8 cellular contexts compared by ENCODE assay signal in genomic region chr5:43312076-43312620, GRCh38. TPM values are rescaled to one million over a fixed set of nuclear protein-coding genes. Genes with fewer than 3 reads are reported as not detected.
A peak's percentile ranks its signal among the peaks of the same experiment; 100 is the strongest.
DNase-seq lines count a peak whose midpoint lies in the region; ATAC-seq, FAIRE-seq and TF ChIP-seq lines count a peak whose summit lies in the region.

No MANE protein-coding gene starts in this region.

- H3K9me3 ChIP-seq in DND-41 (ENCODE audit: insufficient read depth, low read length, severe bottlenecking) (no peaks in the 10 kb centered on the region), pancreas (no peaks in the 10 kb centered on the region)

- peaks cover 4% of the 10 kb centered on the region for H3K9me3 Mint-ChIP-seq in endothelial cell (ENCODE audit: unreplicated experiment)

- H3K4me1 ChIP-seq in DND-41 (ENCODE audit: insufficient read depth, low read length) (peaks cover 68% of the 10 kb centered on the region), pancreas (peaks cover 16 to 30% (median 17%) of the 10 kb centered on the region in 3 donors)

- H3K27ac ChIP-seq in DND-41 (ENCODE audit: low read length): peak overlapping the region; percentile 86
- no peak overlapping the region for H3K27ac ChIP-seq in pancreas

- H2AFZ ChIP-seq in DND-41 (ENCODE audit: low read depth, low read length): no peak overlapping the region

- H3K36me3 Mint-ChIP-seq in endothelial cell (ENCODE audit: low read depth, unreplicated experiment): peaks cover 11% of the 10 kb centered on the region

- peaks cover 61% of the 10 kb centered on the region for H3K79me2 ChIP-seq in DND-41 (ENCODE audit: insufficient read depth, low read length)

- intact Hi-C loops in pancreas (cut with DNase I): no loop called here

- FAIRE-seq in pancreas (lab: Jason Lieb, UNC): no peak

- no peaks in the 10 kb centered on the region for H3K27me3 ChIP-seq in DND-41 (ENCODE audit: insufficient read depth, low read length, poor library complexity)
- H3K27me3 ChIP-seq in pancreas: no peaks in the 10 kb centered on the region

- peak overlapping the region; percentile 82 for H3K9ac ChIP-seq in DND-41 (ENCODE audit: low read depth, low read length)

- peaks cover 12% of the 10 kb centered on the region for H3K27me3 Mint-ChIP-seq in endothelial cell (ENCODE audit: unreplicated experiment)

- TF ChIP-seq CTCF in DND-41 (IDR thresholded peaks at IDR 0.05; ENCODE audit: borderline replicate concordance, extremely low read depth, low read length, poor library complexity, severe bottlenecking): no peak
- TF ChIP-seq CTCF in endothelial cell (IDR thresholded peaks at IDR 0.05; ENCODE audit: unreplicated experiment): no peak
- no peak for TF ChIP-seq CTCF in pancreas (IDR thresholded peaks at IDR 0.05)

- peaks cover 54% of the 10 kb centered on the region for H3K36me3 ChIP-seq in DND-41 (ENCODE audit: insufficient read depth, low read length)
- H3K36me3 ChIP-seq in pancreas: no peaks in the 10 kb centered on the region

- DNase-seq in DND-41: no peak
- DNase-seq in NCI-H748 treated with DMSO at 0.1 percent for 48 hours (lab: John Stamatoyannopoulos, UW): peak; percentile 71
- no peak for DNase-seq in endothelial cell (ENCODE audit: low spot score)
- no peak for DNase-seq in pancreas
- DNase-seq in activated CD4-positive, CD25-positive, alpha-beta regulatory T cell (lab: John Stamatoyannopoulos, UW): no peak
- DNase-seq in stimulated activated CD4-positive, alpha-beta T cell treated with anti-CD3 and anti-CD28 coated beads, Interleukin-15, amount 100 ng/mL, for 24 hours: no peak
- DNase-seq in germinal center (ENCODE audit: low spot score): no peak
- no peak for DNase-seq in MV-4-11 (lab: John Stamatoyannopoulos, UW)

- peak overlapping the region; percentile 98 for H3K27ac Mint-ChIP-seq in endothelial cell (ENCODE audit: unreplicated experiment)

- H4K20me1 ChIP-seq in DND-41 (ENCODE audit: insufficient read depth, low read length): peaks cover 54% of the 10 kb centered on the region

- WGBS in pancreas, 2 donors: 21% methylated on average over 5 of the region's 5 CpGs

- H3K4me3 ChIP-seq in DND-41 (ENCODE audit: low read depth in 1 of 2, low read length in 2 of 2) (peak overlapping the region; percentile 89 to 94), pancreas (peak overlapping the region; percentile 55 to 82 (median 70))

- peak overlapping the region; percentile 97 for H3K4me2 ChIP-seq in DND-41 (ENCODE audit: insufficient read depth, low read length)

- H3K4me3 Mint-ChIP-seq in endothelial cell (ENCODE audit: unreplicated experiment): peak overlapping the region; percentile 100

- H3K4me1 Mint-ChIP-seq in endothelial cell (ENCODE audit: unreplicated experiment): peaks cover 46% of the 10 kb centered on the region

- ATAC-seq in DND-41 (ENCODE audit: insufficient read depth, low read depth) (no peak), pancreas (no peak)

RNA-seq across cellular contexts. Expression of gene HMGCS1, which starts 1.1 kb away (rescaled TPM):
- total RNA-seq in endothelial cell (ENCODE audit: unreplicated experiment) (192 TPM), pancreas (10 to 100 TPM; 13.3 to 33.1 (median 22.1) TPM)
- polyA plus RNA-seq in pancreas: 10 to 100 TPM; 11.4 to 17.6 TPM
